10 cellular contexts compared by ENCODE assay signal in the genomic region with DNA sequence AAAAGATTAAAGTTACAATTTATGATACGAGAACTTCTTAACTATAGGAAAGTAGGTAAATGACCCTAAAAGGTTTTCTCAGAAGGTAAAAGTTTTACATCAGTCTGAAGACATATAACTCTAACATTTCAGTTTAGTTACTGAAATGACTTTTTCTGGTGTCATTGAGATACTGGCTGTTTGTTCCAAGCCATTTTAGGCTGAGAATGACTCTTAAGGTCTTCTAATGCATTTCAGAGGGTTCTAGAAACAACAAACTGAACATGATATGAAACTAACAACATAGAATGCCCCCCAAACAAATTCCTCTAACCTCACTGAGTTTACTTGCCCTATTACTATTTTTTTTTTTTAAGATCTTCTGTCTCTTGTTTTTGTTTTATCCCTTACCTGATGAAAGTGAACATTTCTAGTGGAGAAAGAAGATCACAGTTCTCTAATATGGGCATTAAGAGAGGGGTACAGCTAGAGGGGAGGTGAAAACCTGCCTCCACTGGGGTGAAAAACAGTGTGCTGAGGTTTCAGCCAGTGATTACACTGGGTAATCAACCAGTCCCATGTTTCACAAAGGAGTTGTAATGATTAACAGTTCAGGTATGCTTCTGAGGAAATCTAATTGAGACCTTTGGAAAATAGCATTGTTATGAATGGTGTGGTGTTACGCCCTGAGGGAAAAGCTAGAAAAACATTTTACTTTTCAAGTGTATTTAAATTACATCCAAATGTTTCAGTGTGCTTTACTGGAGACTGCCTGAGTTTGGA. TPM values are rescaled to one million over a fixed set of nuclear protein-coding genes. Genes with fewer than 3 reads are reported as not detected.
DNase-seq lines count a peak whose midpoint lies in the region; ATAC-seq, FAIRE-seq and TF ChIP-seq lines count a peak whose summit lies in the region.
"Had no signal": no experiment of that assay in that cellular context is flagged by ENCODE, and none has a peak within 500 bp of the region (broad histone marks: within the 10 kb centered on the region; RNA-seq: fewer than 3 reads in every experiment).

No MANE protein-coding gene starts in this region.

- DNase-seq in NCI-H1417 (lab: John Stamatoyannopoulos, UW) (peak in 2 of 3 experiments; percentile 23 to 74), NCI-H1417 treated with DMSO at 0.1 percent for 48 hours (lab: John Stamatoyannopoulos, UW) (no peak), SK-N-SH (no peak), fibroblast of the aortic adventitia (ENCODE audit: low read depth) (peak; percentile 94), small intestine (peak; percentile 80), mesenteric fat pad (ENCODE audit: low spot score) (no peak), T1000 (lab: John Stamatoyannopoulos, UW) (no peak)
- DNase-seq: NCI-H1092 treated with DMSO at 0.1 percent for 48 hours had no signal

- POLR2A ChIA-PET in SK-N-SH (lab: Yijun Ruan, JAX): interaction anchor here (0.6 kb wide), 1 partner anchor 526 kb away, joined by 3 read pairs; no protein-coding TSS in a partner anchor

- H3K36me3 ChIP-seq in SK-N-SH (replicated peaks in 1 of 2; ENCODE audit: control insufficient read depth in 1 of 2, insufficient read depth in 2 of 2, low read length in 1 of 2) (peaks cover 37 to 47% of the 10 kb centered on the region in 2 experiments), small intestine (ENCODE audit: control insufficient read depth in 2 of 2, insufficient read depth in 2 of 2, low read length in 2 of 2) (peaks cover 3 to 9% of the 10 kb centered on the region in 2 donors)

- peak overlapping the region; percentile 11 to 81; a peak in 3 of 4 replicates for H3K27ac ChIP-seq in SK-N-SH (ENCODE audit: low read depth in 2 of 2, low read length in 1 of 2)
- peak overlapping the region; percentile 41 to 49 for H3K27ac ChIP-seq in small intestine (ENCODE audit: low read depth in 1 of 2, low read length in 1 of 2)

- peaks cover 2 to 37% of the 10 kb centered on the region in 2 experiments; a peak in 2 of 4 replicates for H3K4me1 ChIP-seq in SK-N-SH (ENCODE audit: control insufficient read depth in 1 of 2, insufficient read depth in 2 of 2, low read depth in 1 of 2, low read length in 1 of 2)
- no peaks in the 10 kb centered on the region for H3K4me1 ChIP-seq in small intestine (ENCODE audit: control insufficient read depth in 2 of 2, insufficient read depth in 1 of 2, low read depth in 1 of 2, low read length in 1 of 2)

- WGBS in SK-N-SH (ENCODE audit: low lambda C conversion rate): 44% methylated on average over 2 of the region's 2 CpGs
- WGBS in small intestine, 3 donors: 41 to 69% (median 68%) methylated on average over 2 of the region's 2 CpGs

- no peak for TF ChIP-seq CTCF in SK-N-SH (IDR thresholded peaks at IDR 0.05)
- no peak for TF ChIP-seq CTCF in fibroblast of the aortic adventitia (IDR thresholded peaks at IDR 0.05; ENCODE audit: insufficient read depth, low read length)

- H3K4me2 ChIP-seq in SK-N-SH: 0 out of 2 replicates have a peak overlapping the region, but pooled peaks have one; percentile 6

- H3K79me2 ChIP-seq in SK-N-SH (ENCODE audit: insufficient read depth): peaks cover 26% of the 10 kb centered on the region

- no peak overlapping the region for H2AFZ ChIP-seq in SK-N-SH (ENCODE audit: low read depth)

- no peak for ATAC-seq in HG02870 (IDR thresholded peaks at IDR 0.05; ENCODE audit: unreplicated experiment)

- FAIRE-seq in small intestine (lab: Jason Lieb, UNC): no peak
- FAIRE-seq: A204.1 had no signal

- no peak for TF ChIP-seq EP300 in SK-N-SH (IDR thresholded peaks at IDR 0.05; ENCODE audit: borderline replicate concordance in 1 of 2, low read depth in 1 of 2, low read length in 1 of 2)

- H3K4me3 ChIP-seq in SK-N-SH (ENCODE audit: low read depth in 2 of 2, low read length in 1 of 2) (no peak overlapping the region), fibroblast of the aortic adventitia (ENCODE audit: low read depth, low read length) (no peak overlapping the region), small intestine (ENCODE audit: low read depth in 1 of 2, low read length in 2 of 2) (no peak overlapping the region)

- H3K9me3 ChIP-seq in SK-N-SH (no peaks in the 10 kb centered on the region), small intestine (ENCODE audit: control insufficient read depth, low read depth) (no peaks in the 10 kb centered on the region)

- no peaks in the 10 kb centered on the region for H3K27me3 ChIP-seq in SK-N-SH (ENCODE audit: insufficient read depth)
- no peaks in the 10 kb centered on the region for H3K27me3 ChIP-seq in small intestine (ENCODE audit: control insufficient read depth in 2 of 2, insufficient read depth in 2 of 2, low read length in 2 of 2)

- CTCF ChIA-PET in SK-N-SH (lab: Yijun Ruan, JAX): interaction anchor here (0.6 to 2.0 kb wide), 5 partner anchors 122 to 473 kb away, joined by 3 to 7 read pairs (median 3); no protein-coding TSS in a partner anchor

- TF ChIP-seq RAD21 in SK-N-SH (IDR thresholded peaks at IDR 0.05; ENCODE audit: low read length): no peak

- peaks cover 57% of the 10 kb centered on the region for H3F3A ChIP-seq in SK-N-SH (replicated peaks; ENCODE audit: insufficient read depth)

- no peaks in the 10 kb centered on the region for H3K9me2 ChIP-seq in SK-N-SH

- H3K9ac ChIP-seq in SK-N-SH: peak overlapping the region; percentile 42

- H4K20me1 ChIP-seq in SK-N-SH (ENCODE audit: insufficient read depth): no peaks in the 10 kb centered on the region

TF ChIP-seq in SK-N-SH, 30 proteins besides CTCF, POLR2A, EP300 and RAD21:
- TF ChIP-seq, protein P1, sequence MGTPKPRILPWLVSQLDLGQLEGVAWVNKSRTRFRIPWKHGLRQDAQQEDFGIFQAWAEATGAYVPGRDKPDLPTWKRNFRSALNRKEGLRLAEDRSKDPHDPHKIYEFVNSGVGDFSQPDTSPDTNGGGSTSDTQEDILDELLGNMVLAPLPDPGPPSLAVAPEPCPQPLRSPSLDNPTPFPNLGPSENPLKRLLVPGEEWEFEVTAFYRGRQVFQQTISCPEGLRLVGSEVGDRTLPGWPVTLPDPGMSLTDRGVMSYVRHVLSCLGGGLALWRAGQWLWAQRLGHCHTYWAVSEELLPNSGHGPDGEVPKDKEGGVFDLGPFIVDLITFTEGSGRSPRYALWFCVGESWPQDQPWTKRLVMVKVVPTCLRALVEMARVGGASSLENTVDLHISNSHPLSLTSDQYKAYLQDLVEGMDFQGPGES (IDR thresholded peaks at IDR 0.05; ENCODE audit: low read depth, low read length): no peak
- no peak for TF ChIP-seq TEAD4 (IDR thresholded peaks at IDR 0.05; ENCODE audit: borderline replicate concordance, insufficient read depth)
- peak; percentile 42; the same call in 1 of the 2 replicates for TF ChIP-seq FOSL2 (IDR thresholded peaks at IDR 0.05; ENCODE audit: borderline replicate concordance, low read depth)
- TF ChIP-seq TCF12 (IDR thresholded peaks at IDR 0.05): 0 out of 2 replicates have a peak, but pooled peaks have one; percentile 9
- peak; percentile 59 for TF ChIP-seq JUND (IDR thresholded peaks at IDR 0.05)
- no peak for TF ChIP-seq CHD2 (IDR thresholded peaks at IDR 0.05; ENCODE audit: low read length, partially characterized antibody)
- TF ChIP-seq, protein P2, sequence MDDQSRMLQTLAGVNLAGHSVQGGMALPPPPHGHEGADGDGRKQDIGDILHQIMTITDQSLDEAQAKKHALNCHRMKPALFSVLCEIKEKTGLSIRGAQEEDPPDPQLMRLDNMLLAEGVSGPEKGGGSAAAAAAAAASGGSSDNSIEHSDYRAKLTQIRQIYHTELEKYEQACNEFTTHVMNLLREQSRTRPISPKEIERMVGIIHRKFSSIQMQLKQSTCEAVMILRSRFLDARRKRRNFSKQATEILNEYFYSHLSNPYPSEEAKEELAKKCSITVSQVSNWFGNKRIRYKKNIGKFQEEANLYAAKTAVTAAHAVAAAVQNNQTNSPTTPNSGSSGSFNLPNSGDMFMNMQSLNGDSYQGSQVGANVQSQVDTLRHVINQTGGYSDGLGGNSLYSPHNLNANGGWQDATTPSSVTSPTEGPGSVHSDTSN (IDR thresholded peaks at IDR 0.05): no peak
- peak; percentile 70; the same call in 1 of the 2 replicates for TF ChIP-seq POLR2AphosphoS5 (IDR thresholded peaks at IDR 0.05; ENCODE audit: low read depth, low read length)

RNA-seq across cellular contexts. Expression of a gene that starts 11.2 kb away (rescaled TPM):
- polyA plus RNA-seq in SK-N-SH (2012; rRNA removed): 19.1 and 35.7 TPM in 2 replicates
- polyA plus RNA-seq in SK-N-SH (2012; cell fraction: cytosol; rRNA removed): 10.4 and 13.5 TPM in 2 replicates
- 65.9 and 172 TPM in 2 replicates for polyA plus RNA-seq in SK-N-SH (2012; cell fraction: nucleus; rRNA removed)
- total RNA-seq in fibroblast of the aortic adventitia (ENCODE audit: low replicate concordance): 74.7 and 136 TPM in 2 replicates
- 10 to 100 TPM; 14.4 to 44.7 (median 33.0) TPM for polyA plus RNA-seq in small intestine
- 142 TPM for total RNA-seq in mesenteric fat pad

Comparison
In these comparisons a context has a peak if more than half of its experiments do, and no peak if none do; other contexts are left out.
1. DNase-seq: peak in NCI-H1417 (2 of 3), fibroblast of the aortic adventitia (single experiment) and small intestine (single experiment); none in NCI-H1417 treated with DMSO at 0.1 percent for 48 hours (single experiment), SK-N-SH (single experiment), mesenteric fat pad (single experiment) and T1000 (single experiment).